In genomic region chr6:85498596-85499258, GRCh38 we compare ENCODE assay signal across 11 cellular contexts. TPM values are rescaled to one million over a fixed set of nuclear protein-coding genes. Genes with fewer than 3 reads are reported as not detected.
DNase-seq lines count a peak whose midpoint lies in the region; ATAC-seq, FAIRE-seq and TF ChIP-seq lines count a peak whose summit lies in the region.
"Had no signal": no experiment of that assay in that cellular context is flagged by ENCODE, and none has a peak within 500 bp of the region (broad histone marks: within the 10 kb centered on the region; RNA-seq: fewer than 3 reads in every experiment).

No MANE protein-coding gene starts in this region.

- no peak for TF ChIP-seq POLR2A in K562 (conservative IDR thresholded peaks at IDR 0.05)

- TF ChIP-seq CTCF in DND-41 (IDR thresholded peaks at IDR 0.05; ENCODE audit: borderline replicate concordance, extremely low read depth, low read length, poor library complexity, severe bottlenecking): no peak
- no peak for TF ChIP-seq CTCF in K562 (IDR thresholded peaks at IDR 0.05 in 2 of 3, conservative IDR thresholded peaks at IDR 0.05 in 1 of 3; ENCODE audit: insufficient read depth in 2 of 3, low read depth in 1 of 3, low read length in 3 of 3)
- TF ChIP-seq CTCF in left lung (IDR thresholded peaks at IDR 0.05): no peak

- intact Hi-C loops in K562 (cut with micrococcal nuclease): no loop called here
- intact Hi-C loops in left lung (cut with DNase I): no loop called here

- DNase-seq in DND-41 (peak; percentile 9), LoVo (ENCODE audit: low spot score) (peak; percentile 50), K562 (ENCODE audit: extremely low read depth in 1 of 4, low spot score in 3 of 4) (no peak), left lung (no peak), activated gamma-delta T cell (lab: John Stamatoyannopoulos, UW) (no peak), NCI-H128 (lab: John Stamatoyannopoulos, UW; ENCODE audit: unreplicated experiment) (no peak)
- DNase-seq: natural killer cell, NCI-H2171 had no signal

- TF ChIP-seq RAD21 in K562 (CRISPR knock-in tag; conservative IDR thresholded peaks at IDR 0.05 in 1 of 2, IDR thresholded peaks at IDR 0.05 in 1 of 2): no peak

- CTCF ChIA-PET in K562 (lab: Yijun Ruan, JAX; ENCODE audit: low intra/inter-chr PET ratio): no interaction called here

- no peak overlapping the region for H3K4me3 ChIP-seq in DND-41 (ENCODE audit: low read depth in 1 of 2, low read length in 2 of 2)
- H3K4me3 ChIP-seq in K562: no peak overlapping the region
- H3K4me3 ChIP-seq in left lung: no peak overlapping the region

- H4K20me1 ChIP-seq in DND-41 (ENCODE audit: insufficient read depth, low read length) (no peaks in the 10 kb centered on the region), K562 (replicated peaks; ENCODE audit: control insufficient read depth, insufficient read depth, low read length) (no peaks in the 10 kb centered on the region)

- no peaks in the 10 kb centered on the region for H3K79me2 ChIP-seq in DND-41 (ENCODE audit: insufficient read depth, low read length)
- H3K79me2 ChIP-seq in K562 (ENCODE audit: control insufficient read depth, insufficient read depth, low read length): no peaks in the 10 kb centered on the region

- H2AFZ ChIP-seq in DND-41 (ENCODE audit: low read depth, low read length) (no peak overlapping the region), K562 (ENCODE audit: low read depth, low read length) (no peak overlapping the region)

- no peaks in the 10 kb centered on the region for H3K9me1 ChIP-seq in K562 (ENCODE audit: control insufficient read depth, insufficient read depth, low read length)

- POLR2A ChIA-PET in K562 (lab: Yijun Ruan, JAX): no interaction called here

- H3K4me2 ChIP-seq in DND-41 (ENCODE audit: insufficient read depth, low read length) (no peak overlapping the region), K562 (ENCODE audit: insufficient read depth, low read length) (no peak overlapping the region)

- H3K27ac ChIP-seq in DND-41 (ENCODE audit: low read length) (no peak overlapping the region), K562 (ENCODE audit: extremely low read depth, low read depth, low read length) (no peak overlapping the region), left lung (no peak overlapping the region)

- no peaks in the 10 kb centered on the region for H3K27me3 ChIP-seq in DND-41 (ENCODE audit: insufficient read depth, low read length, poor library complexity)
- no peaks in the 10 kb centered on the region for H3K27me3 ChIP-seq in K562 (ENCODE audit: control insufficient read depth in 2 of 2, insufficient read depth in 2 of 2, low read length in 2 of 2)
- no peaks in the 10 kb centered on the region for H3K27me3 ChIP-seq in left lung

- H3K9me3 ChIP-seq in DND-41 (ENCODE audit: insufficient read depth, low read length, severe bottlenecking) (peaks cover 8% of the 10 kb centered on the region), K562 (replicated peaks; ENCODE audit: control insufficient read depth, insufficient read depth, low read depth, low read length) (no peaks in the 10 kb centered on the region), left lung (peaks cover 0 to 5% of the 10 kb centered on the region in 2 donors)

- no peaks in the 10 kb centered on the region for H3K4me1 ChIP-seq in DND-41 (ENCODE audit: insufficient read depth, low read length)
- no peaks in the 10 kb centered on the region; a peak in 1 of 5 replicates for H3K4me1 ChIP-seq in K562 (replicated peaks in 1 of 2; ENCODE audit: control insufficient read depth in 2 of 2, insufficient read depth in 2 of 2, low read length in 2 of 2)
- peaks cover 2 to 5% of the 10 kb centered on the region in 2 donors for H3K4me1 ChIP-seq in left lung

- H3K36me3 ChIP-seq in DND-41 (ENCODE audit: insufficient read depth, low read length): no peaks in the 10 kb centered on the region
- 0 out of 3 replicates have a peak, but pooled peaks cover 3% of the 10 kb centered on the region for H3K36me3 ChIP-seq in K562 (ENCODE audit: control insufficient read depth, insufficient read depth, low read length)
- H3K36me3 ChIP-seq in left lung: peaks cover 0 to 16% of the 10 kb centered on the region in 2 donors

- no peak for TF ChIP-seq EP300 in K562 (IDR thresholded peaks at IDR 0.05; ENCODE audit: low read length)

- WGBS in K562 (ENCODE audit: insufficient coverage, low coverage, missing lambda C conversion rate): 61% methylated on average over 2 of the region's 2 CpGs

- TSS peak; percentile 6 for BruUV-seq in K562 (replicated peaks; lab: Mats Ljungman, UMichigan)

- no peak for FAIRE-seq in K562 (lab: Jason Lieb, UNC)
- FAIRE-seq: H1 had no signal

- in situ Hi-C loops in K562 (cut with MboI): no loop called here

- ATAC-seq in DND-41 (ENCODE audit: insufficient read depth, low read depth) (peak; percentile 60), K562 (no peak), left lung (peak; percentile 72), GM19395 (IDR thresholded peaks at IDR 0.05; ENCODE audit: unreplicated experiment) (no peak), HG03108 (IDR thresholded peaks at IDR 0.05; ENCODE audit: unreplicated experiment) (no peak)

- H3K9ac ChIP-seq in DND-41 (ENCODE audit: low read depth, low read length): no peak overlapping the region
- no peak overlapping the region for H3K9ac ChIP-seq in K562 (ENCODE audit: insufficient read depth in 1 of 2, low read depth in 2 of 2, low read length in 2 of 2)

TF ChIP-seq in K562, 482 proteins besides CTCF, POLR2A, EP300 and RAD21:
- TF ChIP-seq NFIC (IDR thresholded peaks at IDR 0.05): peak; percentile 48; the same call in 1 of the 2 replicates
- TF ChIP-seq ZNF696 (CRISPR knock-in tag; conservative IDR thresholded peaks at IDR 0.05): no peak
TF ChIP-seq in K562: peak in this region for 1.

RNA-seq across cellular contexts. Expression of gene NT5E, which starts 48.8 kb away (rescaled TPM):
- total RNA-seq in K562 (2011; cell fraction: chromatin; rRNA removed; ENCODE audit: low replicate concordance): not detected in 2 replicates
- total RNA-seq in K562 (2011; cell fraction: nucleolus; rRNA removed): not detected in 2 replicates
- not detected in 2 replicates for total RNA-seq in K562 (2011; cell fraction: nucleoplasm; rRNA removed)
- total RNA-seq in K562 (2014; rRNA removed) (not detected in 2 replicates), K562 (2014; rRNA removed; fragmentation: Illumina TruSeq; extraction: Trizol) (not detected in 2 replicates), K562 (2015; rRNA removed; fragmentation: Illumina TruSeq; extraction: Trizol) (not detected in 2 replicates), K562 (2021) (0.13 and 0.25 TPM in 2 replicates), left lung (1 to 10 TPM; 9.1 to 10.0 TPM)
- polyA plus RNA-seq in K562 (2011; rRNA removed) (0.01 TPM in 1 of 2 replicates, not detected in the other), K562 (2014; fragmentation: Illumina TruSeq; extraction: Trizol) (not detected in 2 replicates), K562 (2014; fragmentation: Nextera tagmentation; extraction: Ambion mirVana) (not detected), K562 (2014; rRNA removed) (not detected in 2 replicates)
- not detected in 2 replicates for polyA plus RNA-seq in K562 (2011; cell fraction: cytosol; rRNA removed)
- polyA plus RNA-seq in K562 (2011; cell fraction: nucleus; rRNA removed): not detected in 2 replicates
- polyA plus RNA-seq in K562 (2012): 0.12 TPM in 1 of 2 replicates, not detected in the other
- polyA minus RNA-seq in K562 (2011; rRNA and poly(A)+ RNA removed): not detected in 2 replicates
- not detected in 2 replicates for polyA minus RNA-seq in K562 (2011; cell fraction: cytosol; rRNA and poly(A)+ RNA removed)
- not detected in 2 replicates for polyA minus RNA-seq in K562 (2011; cell fraction: nucleus; rRNA and poly(A)+ RNA removed)

Comparison
In these comparisons a context has a peak if more than half of its experiments do, and no peak if none do; other contexts are left out.
1. ATAC-seq: peak in DND-41 (single experiment) and left lung (single experiment); none in K562 (single experiment), GM19395 (single experiment) and HG03108 (single experiment).
2. DNase-seq: peak in DND-41 (single experiment) and LoVo (single experiment); none in K562 (0 of 4), left lung (0 of 2), activated gamma-delta T cell (single experiment) and NCI-H128 (single experiment).
3. RNA of gene NT5E, which starts 48.8 kb away (total RNA-seq): 9.1 to 10.0 TPM in left lung; 0.13 to 0.25 TPM in K562; every median in the first group is over 4 times any median in the second.